Comparison of ENCODE assay signal across 1 cellular context in genomic region chr1:31605908-31606427, GRCh38.
TF ChIP-seq lines count a peak whose summit lies in the region.

No MANE protein-coding gene starts in this region.

TF ChIP-seq in GM23338, 12 proteins besides CTCF, POLR2A, EP300 and RAD21 (continued from another document):
- TF ChIP-seq ETS1 (IDR thresholded peaks at IDR 0.05) (no peak), ZNF114 (CRISPR knock-in tag; IDR thresholded peaks at IDR 0.05) (no peak)
